ENCODE assay signal across 1 cellular context in the genomic region with DNA sequence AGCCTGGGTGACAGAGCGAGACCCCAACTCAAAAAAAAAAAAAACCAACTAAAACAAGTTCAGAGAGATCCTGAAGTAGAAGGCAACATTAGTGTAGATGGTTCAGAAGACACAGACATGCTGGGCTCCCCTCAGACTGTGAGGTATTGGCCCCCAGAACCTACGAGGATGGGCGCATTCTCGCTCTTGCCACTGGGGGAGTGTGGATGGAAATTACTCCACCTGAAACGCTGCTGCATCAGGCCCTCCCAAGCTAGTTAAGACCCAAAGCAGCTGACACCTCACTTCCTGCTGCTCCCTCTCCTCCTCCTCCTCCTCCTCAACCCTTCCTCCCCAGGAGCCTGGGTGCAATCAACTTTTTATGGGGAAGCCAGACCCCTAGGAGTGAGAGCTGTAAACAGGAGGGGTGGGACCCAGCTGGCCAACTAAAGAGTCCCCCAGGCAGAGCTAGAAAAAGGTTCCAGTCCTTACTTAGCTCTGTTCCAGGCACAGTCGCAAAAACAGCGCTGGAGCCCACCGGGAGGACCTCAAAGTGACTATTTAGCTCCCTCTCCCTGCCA.
A peak's percentile ranks its signal among the peaks of the same experiment; 100 is the strongest.
TF ChIP-seq lines count a peak whose summit lies in the region.

No MANE protein-coding gene starts in this region.

TF ChIP-seq in HepG2, 621 proteins besides CTCF, POLR2A, EP300 and RAD21 (continued from another document):
- peak; percentile 18 for TF ChIP-seq RBM22 (optimal IDR thresholded peaks at IDR 0.05; ENCODE audit: low read length)
